16 cellular contexts compared by ENCODE assay signal in genomic region chr5:126526493-126526892, GRCh38.
"Had no signal": no experiment of that assay in that cellular context is flagged by ENCODE, and none has a peak within 500 bp of the region (broad histone marks: within the 10 kb centered on the region; RNA-seq: fewer than 3 reads in every experiment).

No MANE protein-coding gene starts in this region.

- H3K27ac Mint-ChIP-seq: activated naive CD8-positive, alpha-beta T cell treated with anti-CD3 and anti-CD28 coated beads for 36 hours; effector memory CD8-positive, alpha-beta T cell; natural killer cell treated with Interleukin-12 subunit alpha and Interleukin-12 subunit beta and Interleukin-15 and Interleukin-18, amount 100 ng/mL, for 72 hours; progenitor cell of endocrine pancreas had no signal

- H3K27me3 Mint-ChIP-seq: activated naive CD8-positive, alpha-beta T cell treated with anti-CD3 and anti-CD28 coated beads for 36 hours; progenitor cell of endocrine pancreas had no signal

- ATAC-seq: activated CD4-positive, CD25-positive, alpha-beta regulatory T cell treated with anti-CD3 and anti-CD28 coated beads, Interleukin-2, amount 50 U/mL, for 24 hours; effector memory CD8-positive, alpha-beta T cell; left lung; natural killer cell treated with Interleukin-12 subunit alpha and Interleukin-12 subunit beta and Interleukin-15 and Interleukin-18, amount 100 ng/mL, for 72 hours had no signal

- H3K36me3 ChIP-seq: left lung, right lobe of liver, vagina had no signal

- H3K4me3 Mint-ChIP-seq: activated naive CD8-positive, alpha-beta T cell treated with anti-CD3 and anti-CD28 coated beads for 36 hours; effector memory CD8-positive, alpha-beta T cell; natural killer cell treated with Interleukin-12 subunit alpha and Interleukin-12 subunit beta and Interleukin-15 and Interleukin-18, amount 100 ng/mL, for 72 hours had no signal

- H3K9me3 Mint-ChIP-seq: activated naive CD8-positive, alpha-beta T cell treated with anti-CD3 and anti-CD28 coated beads for 36 hours; effector memory CD8-positive, alpha-beta T cell; natural killer cell treated with Interleukin-12 subunit alpha and Interleukin-12 subunit beta and Interleukin-15 and Interleukin-18, amount 100 ng/mL, for 72 hours had no signal

- H3K4me1 Mint-ChIP-seq: activated naive CD8-positive, alpha-beta T cell treated with anti-CD3 and anti-CD28 coated beads for 36 hours had no signal

- H3K27ac ChIP-seq: vagina had no signal

- DNase-seq: activated CD4-positive, alpha-beta T cell treated with anti-CD3 and anti-CD28 coated beads, Interleukin-2, amount 50 U/mL, for 1 hour; activated CD8-positive, alpha-beta memory T cell treated with anti-CD3 and anti-CD28 coated beads for 24 hours; activated naive CD8-positive, alpha-beta T cell treated with anti-CD3 and anti-CD28 coated beads for 36 hours; anterior cingulate cortex; cerebellar nuclear complex; dermis blood vessel endothelial cell; effector memory CD8-positive, alpha-beta T cell; hippocampal formation; left lung; nucleus accumbens; right lobe of liver; stimulated activated CD4-positive, alpha-beta T cell treated with anti-CD3 and anti-CD28 coated beads, Interleukin-2, amount 100 ng/mL, for 24 hours had no signal

- H3K36me3 Mint-ChIP-seq: activated naive CD8-positive, alpha-beta T cell treated with anti-CD3 and anti-CD28 coated beads for 36 hours; natural killer cell treated with Interleukin-12 subunit alpha and Interleukin-12 subunit beta and Interleukin-15 and Interleukin-18, amount 100 ng/mL, for 72 hours had no signal

- H3K4me1 ChIP-seq: right lobe of liver had no signal

- H3K9me3 ChIP-seq: left lung, right lobe of liver, vagina had no signal

- H3K27me3 ChIP-seq: left lung, right lobe of liver, vagina had no signal

- H3K4me3 ChIP-seq: left lung, right lobe of liver, vagina had no signal
